ENCODE assay signal across 1 cellular context in genomic region chr5:179256229-179257189, GRCh38.
TF ChIP-seq lines count a peak whose summit lies in the region.

No MANE protein-coding gene starts in this region.

TF ChIP-seq in WTC11, 78 proteins besides CTCF, POLR2A, EP300 and RAD21 (continued from another document):
- TF ChIP-seq, protein P1, sequence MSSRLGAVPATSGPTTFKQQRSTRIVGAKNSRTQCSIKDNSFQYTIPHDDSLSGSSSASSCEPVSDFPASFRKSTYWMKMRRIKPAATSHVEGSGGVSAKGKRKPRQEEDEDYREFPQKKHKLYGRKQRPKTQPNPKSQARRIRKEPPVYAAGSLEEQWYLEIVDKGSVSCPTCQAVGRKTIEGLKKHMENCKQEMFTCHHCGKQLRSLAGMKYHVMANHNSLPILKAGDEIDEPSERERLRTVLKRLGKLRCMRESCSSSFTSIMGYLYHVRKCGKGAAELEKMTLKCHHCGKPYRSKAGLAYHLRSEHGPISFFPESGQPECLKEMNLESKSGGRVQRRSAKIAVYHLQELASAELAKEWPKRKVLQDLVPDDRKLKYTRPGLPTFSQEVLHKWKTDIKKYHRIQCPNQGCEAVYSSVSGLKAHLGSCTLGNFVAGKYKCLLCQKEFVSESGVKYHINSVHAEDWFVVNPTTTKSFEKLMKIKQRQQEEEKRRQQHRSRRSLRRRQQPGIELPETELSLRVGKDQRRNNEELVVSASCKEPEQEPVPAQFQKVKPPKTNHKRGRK (CRISPR knock-in tag; IDR thresholded peaks at IDR 0.05; ENCODE audit: borderline replicate concordance) = no peak
- TF ChIP-seq NR3C1 (CRISPR knock-in tag; conservative IDR thresholded peaks at IDR 0.05; ENCODE audit: low read depth) = no peak
- TF ChIP-seq JUN (CRISPR knock-in tag; IDR thresholded peaks at IDR 0.05) = no peak
- TF ChIP-seq ESRRA (CRISPR knock-in tag; IDR thresholded peaks at IDR 0.05; ENCODE audit: borderline replicate concordance) = no peak
- no peak for TF ChIP-seq ZNF138 (CRISPR knock-in tag; conservative IDR thresholded peaks at IDR 0.05)
- no peak for TF ChIP-seq TCF7 (CRISPR knock-in tag; IDR thresholded peaks at IDR 0.05; ENCODE audit: low read depth)
- TF ChIP-seq ZNF232 (CRISPR knock-in tag; IDR thresholded peaks at IDR 0.05) = no peak
- no peak for TF ChIP-seq NFATC4 (CRISPR knock-in tag; IDR thresholded peaks at IDR 0.05)
- TF ChIP-seq SP1 (CRISPR knock-in tag; conservative IDR thresholded peaks at IDR 0.05) = no peak
